ENCODE assay signal across 2 cellular contexts in genomic region chr16:65774350-65774749, GRCh38.
TF ChIP-seq lines count a peak whose summit lies in the region.

No MANE protein-coding gene starts in this region.

TF ChIP-seq in WTC11, 78 proteins besides CTCF, POLR2A, EP300 and RAD21 (continues in another document):
- TF ChIP-seq ZNF671 (CRISPR knock-in tag; IDR thresholded peaks at IDR 0.05), result no peak
- no peak for TF ChIP-seq NR1H2 (CRISPR knock-in tag; IDR thresholded peaks at IDR 0.05)
- TF ChIP-seq ZNF425 (CRISPR knock-in tag; conservative IDR thresholded peaks at IDR 0.05), result no peak
- TF ChIP-seq HMGA2 (CRISPR knock-in tag; IDR thresholded peaks at IDR 0.05), result no peak
- TF ChIP-seq NR2C2 (CRISPR knock-in tag; IDR thresholded peaks at IDR 0.05), result no peak
- TF ChIP-seq ZNF532 (CRISPR knock-in tag; IDR thresholded peaks at IDR 0.05; ENCODE audit: borderline replicate concordance), result no peak
- no peak for TF ChIP-seq STAT6 (CRISPR knock-in tag; conservative IDR thresholded peaks at IDR 0.05; ENCODE audit: low read depth)
- no peak for TF ChIP-seq NR3C1 (CRISPR knock-in tag; conservative IDR thresholded peaks at IDR 0.05; ENCODE audit: low read depth)
- no peak for TF ChIP-seq ZNF138 (CRISPR knock-in tag; conservative IDR thresholded peaks at IDR 0.05)
- no peak for TF ChIP-seq MLX (CRISPR knock-in tag; IDR thresholded peaks at IDR 0.05)
- no peak for TF ChIP-seq SMAD4 (CRISPR knock-in tag; IDR thresholded peaks at IDR 0.05)
- no peak for TF ChIP-seq ATF1 (CRISPR knock-in tag; IDR thresholded peaks at IDR 0.05)
- no peak for TF ChIP-seq AR (CRISPR knock-in tag; IDR thresholded peaks at IDR 0.05)

TF ChIP-seq in H1, 55 proteins besides CTCF, POLR2A, EP300 and RAD21:
- TF ChIP-seq RBBP5 (IDR thresholded peaks at IDR 0.05; ENCODE audit: borderline replicate concordance, low read depth, low read length), result no peak
- TF ChIP-seq POU5F1 (IDR thresholded peaks at IDR 0.05; ENCODE audit: low read depth, low read length), result no peak
- no peak for TF ChIP-seq RFX5 (IDR thresholded peaks at IDR 0.05; ENCODE audit: borderline replicate concordance, low read depth, low read length)
- no peak for TF ChIP-seq E2F6 (IDR thresholded peaks at IDR 0.05)
- no peak for TF ChIP-seq SIRT6 (IDR thresholded peaks at IDR 0.05; ENCODE audit: low read length)
- TF ChIP-seq SAP30 (IDR thresholded peaks at IDR 0.05; ENCODE audit: insufficient read depth, insufficient replicate concordance, low read length), result no peak
- no peak for TF ChIP-seq KDM4A (IDR thresholded peaks at IDR 0.05; ENCODE audit: low read depth, low read length, severe bottlenecking)
TF ChIP-seq in H1: peak in this region for 0.
